In the genomic region with DNA sequence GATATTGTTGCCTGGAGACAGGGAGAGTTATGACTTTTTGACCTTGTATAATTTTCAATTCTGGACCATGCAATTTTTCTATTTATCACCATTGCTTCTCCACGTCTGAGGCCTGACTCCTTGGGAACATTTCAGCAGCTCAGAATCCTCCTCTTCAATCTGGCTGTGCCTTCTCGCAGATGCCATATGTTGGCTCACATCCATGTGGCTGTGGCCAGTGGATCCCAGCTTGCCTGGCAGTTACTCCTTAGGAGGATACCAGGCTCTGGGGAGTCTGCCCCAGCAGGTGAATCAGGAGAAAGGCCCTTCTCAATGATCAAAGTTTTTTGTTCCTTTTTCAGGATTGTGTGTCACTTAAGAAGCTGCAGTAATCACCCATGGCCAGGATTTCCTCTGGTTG, we compare ENCODE assay signal across 19 cellular contexts.
DNase-seq lines count a peak whose midpoint lies in the region; ATAC-seq and FAIRE-seq lines count a peak whose summit lies in the region.
"Had no signal": no experiment of that assay in that cellular context is flagged by ENCODE, and none has a peak within 500 bp of the region (broad histone marks: within the 10 kb centered on the region; RNA-seq: fewer than 3 reads in every experiment).

No MANE protein-coding gene starts in this region.

- DNase-seq in NCI-H1694 (lab: John Stamatoyannopoulos, UW) (peak; percentile 18), NCI-H1694 treated with DMSO at 0.1 percent for 48 hours (lab: John Stamatoyannopoulos, UW) (no peak), NCI-H446 (lab: John Stamatoyannopoulos, UW) (peak; percentile 32 to 86), cerebellum (ENCODE audit: low spot score) (peak; percentile 10), renal cortical epithelial cell (ENCODE audit: low read depth) (peak; percentile 21), AML-193 (lab: John Stamatoyannopoulos, UW) (no peak), HTR-8/SVneo (ENCODE audit: insufficient read length, low spot score) (no peak)
- DNase-seq: ACHN, DMS79, H7, NCI-H1092, NCI-H1436 treated with DMSO at 0.1 percent for 48 hours, NCI-H2029 treated with DMSO at 0.1 percent for 48 hours, NCI-H69, Peyer's patch, SJCRH30, T-cell had no signal

- no peak for FAIRE-seq in HTR-8/SVneo (lab: Jason Lieb, UNC)
- FAIRE-seq: D721Med had no signal

- ATAC-seq in GM21737 (IDR thresholded peaks at IDR 0.05; ENCODE audit: unreplicated experiment): no peak
- ATAC-seq: T-cell had no signal

Comparison
In these comparisons a context has a peak if more than half of its experiments do, and no peak if none do; other contexts are left out.
1. DNase-seq: peak in NCI-H1694 (single experiment), NCI-H446 (2 of 2), cerebellum (single experiment) and renal cortical epithelial cell (single experiment); none in NCI-H1694 treated with DMSO at 0.1 percent for 48 hours (single experiment), AML-193 (0 of 2) and HTR-8/SVneo (single experiment).